8 cellular contexts compared by ENCODE assay signal in the genomic region with DNA sequence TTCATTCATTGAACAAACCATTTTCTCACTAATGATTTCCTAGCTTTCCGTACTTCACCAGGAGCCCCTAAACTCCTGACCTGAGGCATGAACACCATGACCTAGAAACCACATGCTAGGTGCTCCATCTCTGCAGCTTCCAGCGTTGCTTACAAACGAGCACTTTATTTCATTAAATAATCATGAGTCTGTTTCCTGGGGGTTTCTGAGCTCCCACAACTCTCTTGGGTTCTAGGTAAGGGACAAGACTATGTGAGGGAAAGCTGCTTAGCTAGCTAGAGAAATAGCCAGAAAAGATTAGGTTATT. TPM values are rescaled to one million over a fixed set of nuclear protein-coding genes. Genes with fewer than 3 reads are reported as not detected.
DNase-seq lines count a peak whose midpoint lies in the region; ATAC-seq and TF ChIP-seq lines count a peak whose summit lies in the region.

No MANE protein-coding gene starts in this region.

- TF ChIP-seq EP300 in SK-N-SH (IDR thresholded peaks at IDR 0.05; ENCODE audit: borderline replicate concordance in 1 of 2, low read depth in 1 of 2, low read length in 1 of 2) (no peak), stomach (IDR thresholded peaks at IDR 0.05) (no peak)

- no peak for TF ChIP-seq POLR2A in stomach (IDR thresholded peaks at IDR 0.05)

- H3K36me3 ChIP-seq in SK-N-SH (replicated peaks in 1 of 2; ENCODE audit: control insufficient read depth in 1 of 2, insufficient read depth in 2 of 2, low read length in 1 of 2), result peaks cover 0 to 4% of the 10 kb centered on the region in 2 experiments
- H3K36me3 ChIP-seq in stomach, result no peaks in the 10 kb centered on the region

- H3K27me3 Mint-ChIP-seq in activated T-helper 17 cell treated with anti-CD3 and anti-CD28 coated beads, Interleukin-2, amount 50 U/mL, for 72 hours, result no peaks in the 10 kb centered on the region

- CTCF ChIA-PET in SK-N-SH (lab: Yijun Ruan, JAX), result interaction anchor here (0.7 to 3.9 kb wide), 19 partner anchors 8 to 111 kb away, joined by 3 to 51 read pairs (median 4); a partner anchor contains a TSS

- H3K4me1 ChIP-seq in SK-N-SH (ENCODE audit: control insufficient read depth in 1 of 2, insufficient read depth in 2 of 2, low read depth in 1 of 2, low read length in 1 of 2) (peaks cover 6 to 9% of the 10 kb centered on the region in 2 experiments; a peak in 3 of 4 replicates), stomach (peaks cover 31 to 55% (median 40%) of the 10 kb centered on the region in 4 donors)

- H2AFZ ChIP-seq in SK-N-SH (ENCODE audit: low read depth), result 0 out of 2 replicates have a peak overlapping the region, but pooled peaks have one; percentile 86

- H3K9ac ChIP-seq in SK-N-SH, result peak overlapping the region; percentile 79

- 3% methylated on average over 3 of the region's 3 CpGs for WGBS in SK-N-SH (ENCODE audit: low lambda C conversion rate)
- WGBS in stomach, 5 donors, result 10 to 22% (median 13%) methylated on average over 3 of the region's 3 CpGs

- H3K27ac Mint-ChIP-seq in activated T-helper 17 cell treated with anti-CD3 and anti-CD28 coated beads, Interleukin-2, amount 50 U/mL, for 72 hours, result peak overlapping the region; percentile 94

- intact Hi-C loops in stomach (cut with DNase I; ENCODE audit: low total_unique reads), result loop anchor here (5.0 kb wide), 1 partner anchor 109 kb away; a partner anchor contains a TSS

- no peak for TF ChIP-seq CTCF in SK-N-SH (IDR thresholded peaks at IDR 0.05)
- no peak for TF ChIP-seq CTCF in stomach (IDR thresholded peaks at IDR 0.05)

- POLR2A ChIA-PET in SK-N-SH (lab: Yijun Ruan, JAX), result interaction anchor here (3.5 kb wide), 1 partner anchor 110 kb away, joined by 21 read pairs; a partner anchor contains a TSS

- H3K79me2 ChIP-seq in SK-N-SH (ENCODE audit: insufficient read depth), result peaks cover 68% of the 10 kb centered on the region

- H3K27ac ChIP-seq in SK-N-SH (ENCODE audit: low read depth in 2 of 2, low read length in 1 of 2) (peak overlapping the region in 1 of 2 experiments; percentile 78; a peak in 2 of 4 replicates), stomach (peak overlapping the region in 4 of 5 donors; percentile 92 to 97 (median 96))

- H3K27me3 ChIP-seq in SK-N-SH (ENCODE audit: insufficient read depth) (no peaks in the 10 kb centered on the region), stomach (no peaks in the 10 kb centered on the region)

- DNase-seq in SK-N-SH (no peak), stomach (no peak), cerebellum (ENCODE audit: low spot score) (no peak), DMS 273 treated with DMSO at 0.1 percent for 48 hours (lab: John Stamatoyannopoulos, UW) (no peak), NCI-H2107 treated with DMSO at 0.1 percent for 48 hours (lab: John Stamatoyannopoulos, UW; ENCODE audit: unreplicated experiment) (no peak)

- H3K9me3 Mint-ChIP-seq in activated T-helper 17 cell treated with anti-CD3 and anti-CD28 coated beads, Interleukin-2, amount 50 U/mL, for 72 hours, result no peaks in the 10 kb centered on the region

- peaks cover 29% of the 10 kb centered on the region for H4K20me1 ChIP-seq in SK-N-SH (ENCODE audit: insufficient read depth)

- no peak for ATAC-seq in SK-N-SH treated with all-trans-retinoic acid at 6 μM for 48 hours
- no peak for ATAC-seq in activated T-helper 17 cell treated with anti-CD3 and anti-CD28 coated beads, Interleukin-2, amount 50 U/mL, for 72 hours (replicated peaks)

- H3K9me3 ChIP-seq in SK-N-SH (no peaks in the 10 kb centered on the region), iPS-18c (ENCODE audit: control insufficient read depth, insufficient read depth, low read length) (no peaks in the 10 kb centered on the region), stomach (no peaks in the 10 kb centered on the region)

- H3K36me3 Mint-ChIP-seq in activated T-helper 17 cell treated with anti-CD3 and anti-CD28 coated beads, Interleukin-2, amount 50 U/mL, for 72 hours (ENCODE audit: low read depth), result peaks cover 70% of the 10 kb centered on the region

- TF ChIP-seq RAD21 in SK-N-SH (IDR thresholded peaks at IDR 0.05; ENCODE audit: low read length), result no peak

- H3K4me3 Mint-ChIP-seq in activated T-helper 17 cell treated with anti-CD3 and anti-CD28 coated beads, Interleukin-2, amount 50 U/mL, for 72 hours, result peak overlapping the region; percentile 93

- H3K4me2 ChIP-seq in SK-N-SH, result peak overlapping the region; percentile 85

- H3F3A ChIP-seq in SK-N-SH (replicated peaks; ENCODE audit: insufficient read depth), result peaks cover 17% of the 10 kb centered on the region

- H3K9me2 ChIP-seq in SK-N-SH, result no peaks in the 10 kb centered on the region

- peaks cover 44% of the 10 kb centered on the region for H3K4me1 Mint-ChIP-seq in activated T-helper 17 cell treated with anti-CD3 and anti-CD28 coated beads, Interleukin-2, amount 50 U/mL, for 72 hours

- H3K4me3 ChIP-seq in SK-N-SH (ENCODE audit: low read depth in 2 of 2, low read length in 1 of 2), result peak overlapping the region; percentile 74 to 92
- H3K4me3 ChIP-seq in iPS-18c (ENCODE audit: insufficient read depth, low read depth, low read length), result peak overlapping the region; percentile 88
- peak overlapping the region; percentile 72 to 95 (median 77) for H3K4me3 ChIP-seq in stomach

TF ChIP-seq in SK-N-SH, 30 proteins besides CTCF, POLR2A, EP300 and RAD21 (continues in another document):
- TF ChIP-seq, protein P1, sequence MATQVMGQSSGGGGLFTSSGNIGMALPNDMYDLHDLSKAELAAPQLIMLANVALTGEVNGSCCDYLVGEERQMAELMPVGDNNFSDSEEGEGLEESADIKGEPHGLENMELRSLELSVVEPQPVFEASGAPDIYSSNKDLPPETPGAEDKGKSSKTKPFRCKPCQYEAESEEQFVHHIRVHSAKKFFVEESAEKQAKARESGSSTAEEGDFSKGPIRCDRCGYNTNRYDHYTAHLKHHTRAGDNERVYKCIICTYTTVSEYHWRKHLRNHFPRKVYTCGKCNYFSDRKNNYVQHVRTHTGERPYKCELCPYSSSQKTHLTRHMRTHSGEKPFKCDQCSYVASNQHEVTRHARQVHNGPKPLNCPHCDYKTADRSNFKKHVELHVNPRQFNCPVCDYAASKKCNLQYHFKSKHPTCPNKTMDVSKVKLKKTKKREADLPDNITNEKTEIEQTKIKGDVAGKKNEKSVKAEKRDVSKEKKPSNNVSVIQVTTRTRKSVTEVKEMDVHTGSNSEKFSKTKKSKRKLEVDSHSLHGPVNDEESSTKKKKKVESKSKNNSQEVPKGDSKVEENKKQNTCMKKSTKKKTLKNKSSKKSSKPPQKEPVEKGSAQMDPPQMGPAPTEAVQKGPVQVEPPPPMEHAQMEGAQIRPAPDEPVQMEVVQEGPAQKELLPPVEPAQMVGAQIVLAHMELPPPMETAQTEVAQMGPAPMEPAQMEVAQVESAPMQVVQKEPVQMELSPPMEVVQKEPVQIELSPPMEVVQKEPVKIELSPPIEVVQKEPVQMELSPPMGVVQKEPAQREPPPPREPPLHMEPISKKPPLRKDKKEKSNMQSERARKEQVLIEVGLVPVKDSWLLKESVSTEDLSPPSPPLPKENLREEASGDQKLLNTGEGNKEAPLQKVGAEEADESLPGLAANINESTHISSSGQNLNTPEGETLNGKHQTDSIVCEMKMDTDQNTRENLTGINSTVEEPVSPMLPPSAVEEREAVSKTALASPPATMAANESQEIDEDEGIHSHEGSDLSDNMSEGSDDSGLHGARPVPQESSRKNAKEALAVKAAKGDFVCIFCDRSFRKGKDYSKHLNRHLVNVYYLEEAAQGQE (IDR thresholded peaks at IDR 0.05; ENCODE audit: low read depth, low read length), result no peak
- no peak for TF ChIP-seq GABPA (IDR thresholded peaks at IDR 0.05; ENCODE audit: low read depth)

TF ChIP-seq in SK-N-SH treated with all-trans-retinoic acid at 6 μM for 48 hours, 23 proteins besides CTCF, POLR2A, EP300 and RAD21 (continues in another document):
- no peak for TF ChIP-seq ESRRG (CRISPR knock-in tag; IDR thresholded peaks at IDR 0.05)
- TF ChIP-seq, protein P2, sequence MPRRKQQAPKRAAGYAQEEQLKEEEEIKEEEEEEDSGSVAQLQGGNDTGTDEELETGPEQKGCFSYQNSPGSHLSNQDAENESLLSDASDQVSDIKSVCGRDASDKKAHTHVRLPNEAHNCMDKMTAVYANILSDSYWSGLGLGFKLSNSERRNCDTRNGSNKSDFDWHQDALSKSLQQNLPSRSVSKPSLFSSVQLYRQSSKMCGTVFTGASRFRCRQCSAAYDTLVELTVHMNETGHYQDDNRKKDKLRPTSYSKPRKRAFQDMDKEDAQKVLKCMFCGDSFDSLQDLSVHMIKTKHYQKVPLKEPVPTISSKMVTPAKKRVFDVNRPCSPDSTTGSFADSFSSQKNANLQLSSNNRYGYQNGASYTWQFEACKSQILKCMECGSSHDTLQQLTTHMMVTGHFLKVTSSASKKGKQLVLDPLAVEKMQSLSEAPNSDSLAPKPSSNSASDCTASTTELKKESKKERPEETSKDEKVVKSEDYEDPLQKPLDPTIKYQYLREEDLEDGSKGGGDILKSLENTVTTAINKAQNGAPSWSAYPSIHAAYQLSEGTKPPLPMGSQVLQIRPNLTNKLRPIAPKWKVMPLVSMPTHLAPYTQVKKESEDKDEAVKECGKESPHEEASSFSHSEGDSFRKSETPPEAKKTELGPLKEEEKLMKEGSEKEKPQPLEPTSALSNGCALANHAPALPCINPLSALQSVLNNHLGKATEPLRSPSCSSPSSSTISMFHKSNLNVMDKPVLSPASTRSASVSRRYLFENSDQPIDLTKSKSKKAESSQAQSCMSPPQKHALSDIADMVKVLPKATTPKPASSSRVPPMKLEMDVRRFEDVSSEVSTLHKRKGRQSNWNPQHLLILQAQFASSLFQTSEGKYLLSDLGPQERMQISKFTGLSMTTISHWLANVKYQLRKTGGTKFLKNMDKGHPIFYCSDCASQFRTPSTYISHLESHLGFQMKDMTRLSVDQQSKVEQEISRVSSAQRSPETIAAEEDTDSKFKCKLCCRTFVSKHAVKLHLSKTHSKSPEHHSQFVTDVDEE (CRISPR knock-in tag; IDR thresholded peaks at IDR 0.05), result no peak
- no peak for TF ChIP-seq SNAI2 (CRISPR knock-in tag; IDR thresholded peaks at IDR 0.05)
- TF ChIP-seq ZC3H10 (CRISPR knock-in tag; IDR thresholded peaks at IDR 0.05), result no peak
- TF ChIP-seq CSDC2 (CRISPR knock-in tag; IDR thresholded peaks at IDR 0.05), result no peak

RNA-seq across cellular contexts. Expression of a gene that starts 1.3 kb away (rescaled TPM):
- polyA plus RNA-seq in SK-N-SH (2012; rRNA removed), result 21.8 and 25.5 TPM in 2 replicates
- polyA plus RNA-seq in SK-N-SH (2012; cell fraction: cytosol; rRNA removed), result 28.9 and 31.6 TPM in 2 replicates
- 18.6 and 23.6 TPM in 2 replicates for polyA plus RNA-seq in SK-N-SH (2012; cell fraction: nucleus; rRNA removed)
- 100 to 1,000 TPM; 107 to 143 TPM for total RNA-seq in activated T-helper 17 cell treated with anti-CD3 and anti-CD28 coated beads, Interleukin-2, amount 50 U/mL, for 72 hours
- total RNA-seq in stomach, result 100 to 1,000 TPM in 1 of 5 donors, 10 to 100 TPM in 4; 21.9 to 123 (median 35.0) TPM
- 10 to 100 TPM; 20.1 to 24.6 (median 23.9) TPM for polyA plus RNA-seq in stomach
- total RNA-seq in cerebellum, result 15.8 TPM

RNA-seq across cellular contexts. Expression of a gene that starts 31.5 kb away (rescaled TPM):
- polyA plus RNA-seq in SK-N-SH (2012; rRNA removed) (5.7 and 6.0 TPM in 2 replicates), stomach (1 to 10 TPM; 2.7 to 3.1 (median 2.9) TPM)
- polyA plus RNA-seq in SK-N-SH (2012; cell fraction: cytosol; rRNA removed), result 9.1 and 12.9 TPM in 2 replicates
- polyA plus RNA-seq in SK-N-SH (2012; cell fraction: nucleus; rRNA removed), result 2.7 and 4.6 TPM in 2 replicates
- total RNA-seq in activated T-helper 17 cell treated with anti-CD3 and anti-CD28 coated beads, Interleukin-2, amount 50 U/mL, for 72 hours, result 10 to 100 TPM; 27.1 to 37.9 TPM
- total RNA-seq in stomach (10 to 100 TPM in 1 of 5 donors, 1 to 10 TPM in 3, not detected in 1; 2.3 to 13.8 (median 8.4) TPM), cerebellum (16.0 TPM)
